ENCODE assay signal across 1 cellular context in genomic region chr9:95552241-95552640, GRCh38.
TF ChIP-seq lines count a peak whose summit lies in the region.

No MANE protein-coding gene starts in this region.

TF ChIP-seq in H1, 55 proteins besides CTCF, POLR2A, EP300 and RAD21:
- TF ChIP-seq SUZ12 (IDR thresholded peaks at IDR 0.05; ENCODE audit: low read length), result no peak
- no peak for TF ChIP-seq HDAC6 (IDR thresholded peaks at IDR 0.05; ENCODE audit: low read depth, low read length)
- no peak for TF ChIP-seq RBBP5 (IDR thresholded peaks at IDR 0.05; ENCODE audit: borderline replicate concordance, low read depth, low read length)
- no peak for TF ChIP-seq BACH1 (IDR thresholded peaks at IDR 0.05; ENCODE audit: low read length)
- no peak for TF ChIP-seq ASH2L (IDR thresholded peaks at IDR 0.05; ENCODE audit: low read length)
- TF ChIP-seq SIX5 (IDR thresholded peaks at IDR 0.05; ENCODE audit: low read depth, low read length), result no peak
- TF ChIP-seq CBX5 (IDR thresholded peaks at IDR 0.05; ENCODE audit: low read depth, low read length), result no peak
- TF ChIP-seq CREB1 (IDR thresholded peaks at IDR 0.05), result no peak
- no peak for TF ChIP-seq ATF3 (IDR thresholded peaks at IDR 0.05; ENCODE audit: insufficient read depth, low read depth, low read length)
- no peak for TF ChIP-seq SRF (IDR thresholded peaks at IDR 0.05; ENCODE audit: low read depth, low read length)
- TF ChIP-seq TAF7 (optimal IDR thresholded peaks at IDR 0.05; ENCODE audit: borderline replicate concordance, low read depth, low read length), result no peak
- no peak for TF ChIP-seq RXRA (IDR thresholded peaks at IDR 0.05; ENCODE audit: insufficient read depth, low read depth, low read length)
- TF ChIP-seq NRF1 (IDR thresholded peaks at IDR 0.05; ENCODE audit: low read depth, low read length), result no peak
- no peak for TF ChIP-seq ATF2 (IDR thresholded peaks at IDR 0.05; ENCODE audit: low read length)
